ENCODE assay signal across 8 cellular contexts in the genomic region with DNA sequence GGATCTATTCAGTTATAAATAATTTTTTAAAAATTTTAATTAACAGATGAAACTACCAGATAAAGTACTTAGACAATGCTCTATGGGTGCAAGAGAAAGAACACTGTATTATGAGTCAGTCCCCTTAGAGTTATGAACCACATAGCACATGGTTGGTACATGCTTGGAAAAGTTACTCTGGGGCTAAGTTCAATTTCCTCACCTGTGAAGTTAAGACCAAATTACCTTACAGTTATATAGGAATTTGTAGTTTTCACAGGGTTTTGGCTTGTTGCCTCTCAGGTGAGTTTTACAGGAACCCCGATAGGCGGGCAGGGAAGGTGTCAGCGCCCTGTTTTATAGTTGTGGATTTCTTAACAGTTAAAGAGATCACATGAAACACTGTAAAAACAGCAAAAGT. TPM values are rescaled to one million over a fixed set of nuclear protein-coding genes. Genes with fewer than 3 reads are reported as not detected.
DNase-seq lines count a peak whose midpoint lies in the region; ATAC-seq and TF ChIP-seq lines count a peak whose summit lies in the region.

No MANE protein-coding gene starts in this region.

- H3K27ac Mint-ChIP-seq in effector memory CD8-positive, alpha-beta T cell = peak overlapping the region; percentile 92 to 94
- peak overlapping the region; percentile 88 to 99 (median 98) for H3K27ac Mint-ChIP-seq in nephron

- H3K4me3 ChIP-seq in NB4 (ENCODE audit: low read depth, low read length) = peak overlapping the region; percentile 98

- H3K36me3 Mint-ChIP-seq in effector memory CD8-positive, alpha-beta T cell (ENCODE audit: insufficient read depth) = peaks cover 15% of the 10 kb centered on the region
- H3K36me3 Mint-ChIP-seq in nephron (ENCODE audit: low read depth) = peaks cover 34% of the 10 kb centered on the region

- no peak for TF ChIP-seq CTCF in NB4 (IDR thresholded peaks at IDR 0.05; ENCODE audit: low read depth, low read length)
- TF ChIP-seq CTCF in nephron (IDR thresholded peaks at IDR 0.05; ENCODE audit: unreplicated experiment in 3 of 3) = no peak

- TF ChIP-seq POLR2A in NB4 (IDR thresholded peaks at IDR 0.05; ENCODE audit: extremely low read depth, insufficient read length) = no peak

- H3K9me3 Mint-ChIP-seq in effector memory CD8-positive, alpha-beta T cell = no peaks in the 10 kb centered on the region
- H3K9me3 Mint-ChIP-seq in nephron = peaks cover 3% of the 10 kb centered on the region

- ATAC-seq in effector memory CD8-positive, alpha-beta T cell (replicated peaks) = no peak
- ATAC-seq in GM19351 (IDR thresholded peaks at IDR 0.05; ENCODE audit: unreplicated experiment) (no peak), GM18870 (IDR thresholded peaks at IDR 0.05; ENCODE audit: unreplicated experiment) (no peak)

- DNase-seq in EH (ENCODE audit: low read depth) = peak; percentile 28
- DNase-seq in NB4 (ENCODE audit: low read depth) = peak; percentile 45
- no peak for DNase-seq in effector memory CD8-positive, alpha-beta T cell
- DNase-seq in SK-N-DZ (ENCODE audit: low spot score) = no peak
- DNase-seq in NCI-H1436 treated with DMSO at 0.1 percent for 48 hours (lab: John Stamatoyannopoulos, UW) = no peak

- peaks cover 28 to 37% of the 10 kb centered on the region in 2 donors for H3K4me1 Mint-ChIP-seq in effector memory CD8-positive, alpha-beta T cell (ENCODE audit: low read depth in 2 of 2)
- H3K4me1 Mint-ChIP-seq in nephron = peaks cover 29% of the 10 kb centered on the region

- H3K27me3 Mint-ChIP-seq in effector memory CD8-positive, alpha-beta T cell = no peaks in the 10 kb centered on the region
- H3K27me3 Mint-ChIP-seq in nephron (ENCODE audit: low read depth) = no peaks in the 10 kb centered on the region

- H3K4me3 Mint-ChIP-seq in effector memory CD8-positive, alpha-beta T cell = peak overlapping the region; percentile 78 to 88
- peak overlapping the region; percentile 95 to 99 (median 97) for H3K4me3 Mint-ChIP-seq in nephron

RNA-seq across cellular contexts. Expression of a gene that starts 1.2 kb away (rescaled TPM):
- 83.5 and 95.2 TPM in 2 replicates for polyA plus RNA-seq in SK-N-DZ (2014; cell fraction: cytosol; rRNA removed)
- 63.3 and 68.5 TPM in 2 replicates for polyA plus RNA-seq in SK-N-DZ (2014; cell fraction: nucleus; rRNA removed)

RNA-seq across cellular contexts. Expression of a gene that starts 48.9 kb away (rescaled TPM):
- 23.6 and 36.1 TPM in 2 replicates for polyA plus RNA-seq in SK-N-DZ (2014; cell fraction: cytosol; rRNA removed)
- 23.4 and 26.5 TPM in 2 replicates for polyA plus RNA-seq in SK-N-DZ (2014; cell fraction: nucleus; rRNA removed)

Comparison
In these comparisons a context has a peak if more than half of its experiments do, and no peak if none do; other contexts are left out.
1. DNase-seq: peak in EH (single experiment) and NB4 (single experiment); none in effector memory CD8-positive, alpha-beta T cell (0 of 3), SK-N-DZ (single experiment) and NCI-H1436 treated with DMSO at 0.1 percent for 48 hours (single experiment).